Comparison of ENCODE assay signal across 23 cellular contexts in the genomic region with DNA sequence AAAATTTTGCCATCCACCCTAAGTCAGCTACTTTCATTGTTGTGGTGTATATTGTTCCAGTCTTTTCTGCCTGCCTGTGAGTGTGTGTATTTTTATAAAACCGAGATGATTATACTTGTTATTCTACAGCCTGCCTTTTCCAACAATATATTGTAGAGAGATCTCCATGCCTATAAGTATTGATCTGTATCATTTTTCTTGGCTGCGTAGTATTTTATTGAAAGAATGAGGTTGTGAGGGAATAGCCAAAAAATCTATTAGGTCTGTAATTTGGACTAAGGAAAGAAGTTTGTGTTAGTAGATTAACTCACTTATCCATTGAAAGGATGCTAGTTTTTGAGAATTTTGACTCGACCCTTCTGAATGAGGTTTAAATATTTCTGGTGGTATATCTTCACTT.
"Had no signal": no experiment of that assay in that cellular context is flagged by ENCODE, and none has a peak within 500 bp of the region (broad histone marks: within the 10 kb centered on the region; RNA-seq: fewer than 3 reads in every experiment).

No MANE protein-coding gene starts in this region.

- H3K27ac ChIP-seq: breast epithelium had no signal

- H3K4me1 ChIP-seq: breast epithelium had no signal

- H3K27ac Mint-ChIP-seq: activated B cell treated with CpG ODN at 0.5 μM for 24 hours; activated CD4-positive, alpha-beta T cell treated with anti-CD3 and anti-CD28 coated beads, Interleukin-2, amount 10 ng/mL, durations not matched to agents 24 days and 14 days; activated CD8-positive, alpha-beta memory T cell treated with anti-CD3 and anti-CD28 coated beads, Interleukin-2, amount 10 ng/mL, durations not matched to agents 7 days and 5 days; activated naive CD8-positive, alpha-beta T cell treated with anti-CD3 and anti-CD28 coated beads, Interleukin-2, amount 10 ng/mL, durations not matched to agents 7 days and 5 days; T-helper 1 cell treated with Interleukin-12 subunit alpha and Interleukin-12 subunit beta and Interleukin-4 antibody, amounts not matched to agents 30 μg/mL and 1 μg/mL, for 36 hours had no signal

- H3K9me3 ChIP-seq: breast epithelium had no signal

- H3K36me3 ChIP-seq: breast epithelium had no signal

- DNase-seq: activated B cell treated with CpG ODN at 0.5 μM for 24 hours; activated CD4-positive, alpha-beta T cell treated with anti-CD3 and anti-CD28 coated beads for 1 hour; activated CD4-positive, alpha-beta T cell treated with anti-CD3 and anti-CD28 coated beads, Interleukin-2, amount 10 ng/mL, durations not matched to agents 24 days and 14 days; activated CD4-positive, alpha-beta T cell treated with anti-CD3 and anti-CD28 coated beads, Interleukin-2, amount 50 U/mL, for 48 hours; activated CD8-positive, alpha-beta memory T cell treated with anti-CD3 and anti-CD28 coated beads, Interleukin-2, amount 10 ng/mL, durations not matched to agents 7 days and 5 days; activated effector memory CD4-positive, alpha-beta T cell treated with Interleukin-2 at 50 U/mL for 16 hours; activated naive CD4-positive, alpha-beta T cell; activated naive CD8-positive, alpha-beta T cell treated with anti-CD3 and anti-CD28 coated beads, Interleukin-2, amount 10 ng/mL, durations not matched to agents 7 days and 5 days; aorta; caudate nucleus; Kasumi-1; KBM-7; NCI-H1048; NCI-H146; NCI-H187 treated with DMSO at 0.1 percent for 48 hours; NCI-H2081 treated with DMSO at 0.1 percent for 48 hours; NCI-H446; NCI-H524; PC-3; SHP77 had no signal

- H3K4me3 Mint-ChIP-seq: activated B cell treated with CpG ODN at 0.5 μM for 24 hours; activated CD4-positive, alpha-beta T cell treated with anti-CD3 and anti-CD28 coated beads, Interleukin-2, amount 10 ng/mL, durations not matched to agents 24 days and 14 days; activated CD8-positive, alpha-beta memory T cell treated with anti-CD3 and anti-CD28 coated beads, Interleukin-2, amount 10 ng/mL, durations not matched to agents 7 days and 5 days; activated naive CD8-positive, alpha-beta T cell treated with anti-CD3 and anti-CD28 coated beads, Interleukin-2, amount 10 ng/mL, durations not matched to agents 7 days and 5 days; T-helper 1 cell treated with Interleukin-12 subunit alpha and Interleukin-12 subunit beta and Interleukin-4 antibody, amounts not matched to agents 30 μg/mL and 1 μg/mL, for 36 hours had no signal

- FAIRE-seq: RCC 7860 had no signal

- H3K4me3 ChIP-seq: breast epithelium had no signal

- H3K27me3 ChIP-seq: breast epithelium had no signal

- ATAC-seq: activated CD8-positive, alpha-beta memory T cell treated with anti-CD3 and anti-CD28 coated beads, Interleukin-2, amount 10 ng/mL, durations not matched to agents 7 days and 5 days; PC-3 had no signal

- H3K27me3 Mint-ChIP-seq: activated B cell treated with CpG ODN at 0.5 μM for 24 hours; activated CD4-positive, alpha-beta T cell treated with anti-CD3 and anti-CD28 coated beads, Interleukin-2, amount 10 ng/mL, durations not matched to agents 24 days and 14 days; activated CD8-positive, alpha-beta memory T cell treated with anti-CD3 and anti-CD28 coated beads, Interleukin-2, amount 10 ng/mL, durations not matched to agents 7 days and 5 days; activated naive CD8-positive, alpha-beta T cell treated with anti-CD3 and anti-CD28 coated beads, Interleukin-2, amount 10 ng/mL, durations not matched to agents 7 days and 5 days had no signal
